Comparison of ENCODE assay signal across 23 cellular contexts in the genomic region with DNA sequence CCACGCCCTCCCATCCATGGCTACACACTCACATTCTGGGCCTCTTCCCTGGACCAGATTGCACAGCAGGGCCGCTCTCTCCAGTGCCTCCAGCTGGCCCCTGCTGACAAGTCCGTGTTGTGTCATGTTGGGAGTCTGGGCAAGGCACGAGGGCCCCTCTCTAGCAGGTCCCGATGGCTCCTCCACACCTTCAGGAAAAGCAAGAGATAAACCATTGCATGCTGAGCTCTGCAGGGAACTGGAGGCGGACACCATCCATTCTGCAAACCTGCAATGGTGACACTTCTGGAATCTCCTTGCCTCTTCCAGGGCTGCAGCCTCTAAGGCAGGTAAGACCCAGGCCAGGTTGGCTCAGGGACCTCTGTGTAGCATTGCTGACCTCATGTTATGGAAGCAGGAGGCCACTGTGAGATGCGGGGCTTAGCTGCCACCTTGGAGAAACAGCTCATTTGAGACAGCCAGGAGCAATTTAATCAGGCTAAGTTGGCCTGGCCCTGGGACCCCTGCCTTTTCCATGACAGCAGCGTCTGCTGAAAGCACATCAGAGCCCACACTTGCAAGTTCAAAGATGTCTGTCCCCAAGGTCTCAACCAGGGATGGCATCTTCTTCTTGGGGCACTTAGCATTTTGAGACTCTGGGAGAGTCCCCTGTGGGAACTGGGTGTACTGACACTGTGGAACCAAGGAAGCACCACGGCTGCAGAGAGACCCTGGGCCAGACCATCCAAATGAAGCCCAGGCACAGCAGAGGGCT. TPM values are rescaled to one million over a fixed set of nuclear protein-coding genes. Genes with fewer than 3 reads are reported as not detected.
"Had no signal": no experiment of that assay in that cellular context is flagged by ENCODE, and none has a peak within 500 bp of the region (broad histone marks: within the 10 kb centered on the region; RNA-seq: fewer than 3 reads in every experiment).

No MANE protein-coding gene starts in this region.

- H3K4me2 ChIP-seq: smooth muscle cell had no signal

- H3K36me3 Mint-ChIP-seq: naive thymus-derived CD8-positive, alpha-beta T cell; type B pancreatic cell had no signal

- H3K9me3 Mint-ChIP-seq: dendritic cell treated with granulocyte-macrophage colony-stimulating factor and Interleukin-4, amounts not matched to agents 40 ng/mL and 50 ng/mL, for 4 days; immature natural killer cell; naive thymus-derived CD8-positive, alpha-beta T cell; neural crest cell; type B pancreatic cell had no signal

- DNase-seq: esophagus squamous epithelium; foreskin fibroblast; glutamatergic neuron; immature natural killer cell; left ventricle myocardium superior; mesendoderm; mucosa of descending colon; naive thymus-derived CD8-positive, alpha-beta T cell; nucleus accumbens; right cardiac atrium; stimulated activated CD4-positive, alpha-beta T cell treated with anti-CD3 and anti-CD28 coated beads, Interleukin-2, amount 100 ng/mL, for 48 hours; stimulated activated naive CD8-positive, alpha-beta T cell treated with anti-CD3 and anti-CD28 coated beads, Interleukin-15, Interleukin-2, amounts not matched to agents 100 U/mL and 50 U/mL, for 24 hours; thyroid gland had no signal

- H3K4me3 ChIP-seq: esophagus squamous epithelium, gastroesophageal sphincter, lung, mucosa of descending colon, pancreas, smooth muscle cell, suprapubic skin, thyroid gland had no signal

- H3K27ac ChIP-seq: esophagus squamous epithelium, gastroesophageal sphincter, pancreas, suprapubic skin, thyroid gland had no signal

- H3K4me3 Mint-ChIP-seq: dendritic cell treated with granulocyte-macrophage colony-stimulating factor and Interleukin-4, amounts not matched to agents 40 ng/mL and 50 ng/mL, for 4 days; immature natural killer cell; naive thymus-derived CD8-positive, alpha-beta T cell; neural crest cell; type B pancreatic cell had no signal

- H3K27me3 ChIP-seq: pancreas, thyroid gland had no signal

- H3K4me1 ChIP-seq: suprapubic skin, thyroid gland had no signal

- H3K9me3 ChIP-seq: esophagus squamous epithelium, gastroesophageal sphincter, mucosa of descending colon, pancreas, suprapubic skin, thyroid gland had no signal

- H3K27ac Mint-ChIP-seq: dendritic cell treated with granulocyte-macrophage colony-stimulating factor and Interleukin-4, amounts not matched to agents 40 ng/mL and 50 ng/mL, for 4 days; immature natural killer cell; naive thymus-derived CD8-positive, alpha-beta T cell; progenitor cell of endocrine pancreas; type B pancreatic cell had no signal

- H3K36me3 ChIP-seq: esophagus squamous epithelium, gastroesophageal sphincter, pancreas, suprapubic skin, thyroid gland had no signal

RNA-seq across cellular contexts. Expression of gene LEP, which starts 34.2 kb away (rescaled TPM):
- total RNA-seq: epithelial cell of proximal tubule; esophagus squamous epithelium; naive thymus-derived CD8-positive, alpha-beta T cell; neural crest cell; progenitor cell of endocrine pancreas; smooth muscle cell had no signal
- polyA plus RNA-seq: immature natural killer cell; naive thymus-derived CD8-positive, alpha-beta T cell; smooth muscle cell had no signal
